Comparison of ENCODE assay signal across 32 cellular contexts in the genomic region with DNA sequence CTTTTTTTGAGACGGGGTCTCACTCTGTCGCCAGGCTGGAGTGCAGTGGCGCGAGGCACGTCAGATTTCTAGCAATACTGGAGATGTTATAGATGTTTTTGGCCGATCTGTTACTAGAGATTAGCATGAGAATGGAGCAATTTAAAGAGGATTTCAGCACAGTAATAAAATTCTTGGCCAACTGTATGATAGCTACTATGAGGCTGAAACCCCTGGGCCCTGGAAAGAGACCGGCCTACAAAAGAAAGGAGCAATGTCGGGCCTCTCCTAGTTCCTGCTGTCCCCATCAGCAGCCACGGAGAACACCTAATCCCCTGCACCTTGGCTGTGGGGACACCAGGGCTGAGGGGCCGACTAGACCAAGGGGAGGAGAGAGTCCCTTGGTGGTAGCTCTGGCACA.
"Had no signal": no experiment of that assay in that cellular context is flagged by ENCODE, and none has a peak within 500 bp of the region (broad histone marks: within the 10 kb centered on the region; RNA-seq: fewer than 3 reads in every experiment).

No MANE protein-coding gene starts in this region.

- H3K9me3 ChIP-seq: adrenal gland, body of pancreas, breast epithelium had no signal

- H3K36me3 ChIP-seq: breast epithelium had no signal

- H3K9me3 Mint-ChIP-seq: activated B cell treated with CpG ODN at 0.5 μM for 24 hours; activated CD4-positive, alpha-beta memory T cell treated with anti-CD3 and anti-CD28 coated beads for 36 hours; activated CD4-positive, alpha-beta T cell treated with anti-CD3 and anti-CD28 coated beads, Interleukin-2, amount 10 ng/mL, durations not matched to agents 24 days and 14 days; activated CD8-positive, alpha-beta T cell treated with anti-CD3 and anti-CD28 coated beads for 36 hours; activated naive CD4-positive, alpha-beta T cell treated with anti-CD3 and anti-CD28 coated beads for 36 hours; activated naive CD4-positive, alpha-beta T cell treated with anti-CD3 and anti-CD28 coated beads, Interleukin-2, amount 50 U/mL, for 72 hours; activated naive CD8-positive, alpha-beta T cell treated with anti-CD3 and anti-CD28 coated beads for 36 hours; activated T-helper 1 cell treated with anti-CD3 and anti-CD28 coated beads, Interleukin-12 subunit alpha, Interleukin-12 subunit beta, Interleukin-2, Interleukin-4 antibody, amounts not matched to agents 30 ng/mL and 10 ng/mL and 1 ng/mL, durations not matched to agents 14 hours and 24 hours and 36 hours; activated T-helper 17 cell treated with anti-CD3 and anti-CD28 coated beads, Interleukin-2, amount 50 U/mL, for 72 hours; T-helper 2 cell treated with Interferon-gamma antibody and Interleukin-4, amounts not matched to agents 5 μg/mL and 100 μg/mL, for 36 hours had no signal

- H3K27me3 ChIP-seq: adrenal gland, body of pancreas, brain microvascular endothelial cell, breast epithelium had no signal

- H3K27ac ChIP-seq: adrenal gland, body of pancreas, brain microvascular endothelial cell, breast epithelium, VCaP had no signal

- H3K27me3 Mint-ChIP-seq: activated B cell treated with CpG ODN at 0.5 μM for 24 hours; activated CD4-positive, alpha-beta memory T cell treated with anti-CD3 and anti-CD28 coated beads for 36 hours; activated CD4-positive, alpha-beta T cell treated with anti-CD3 and anti-CD28 coated beads, Interleukin-2, amount 10 ng/mL, durations not matched to agents 24 days and 14 days; activated CD8-positive, alpha-beta T cell treated with anti-CD3 and anti-CD28 coated beads for 36 hours; activated naive CD8-positive, alpha-beta T cell treated with anti-CD3 and anti-CD28 coated beads for 36 hours; activated T-helper 17 cell treated with anti-CD3 and anti-CD28 coated beads, Interleukin-2, amount 50 U/mL, for 72 hours had no signal

- H3K4me3 Mint-ChIP-seq: activated B cell treated with CpG ODN at 0.5 μM for 24 hours; activated CD4-positive, alpha-beta memory T cell treated with anti-CD3 and anti-CD28 coated beads for 36 hours; activated CD4-positive, alpha-beta T cell treated with anti-CD3 and anti-CD28 coated beads, Interleukin-2, amount 10 ng/mL, durations not matched to agents 24 days and 14 days; activated CD8-positive, alpha-beta T cell treated with anti-CD3 and anti-CD28 coated beads for 36 hours; activated naive CD4-positive, alpha-beta T cell treated with anti-CD3 and anti-CD28 coated beads for 36 hours; activated naive CD8-positive, alpha-beta T cell treated with anti-CD3 and anti-CD28 coated beads for 36 hours; activated T-helper 1 cell treated with anti-CD3 and anti-CD28 coated beads, Interleukin-12 subunit alpha, Interleukin-12 subunit beta, Interleukin-2, Interleukin-4 antibody, amounts not matched to agents 30 ng/mL and 10 ng/mL and 1 ng/mL, durations not matched to agents 14 hours and 24 hours and 36 hours; activated T-helper 17 cell treated with anti-CD3 and anti-CD28 coated beads, Interleukin-2, amount 50 U/mL, for 72 hours; T-helper 2 cell treated with Interferon-gamma antibody and Interleukin-4, amounts not matched to agents 5 μg/mL and 100 μg/mL, for 36 hours had no signal

- H3K4me3 ChIP-seq: adrenal gland, body of pancreas, breast epithelium had no signal

- H3K4me1 ChIP-seq: breast epithelium had no signal

- H3K27ac Mint-ChIP-seq: activated B cell treated with CpG ODN at 0.5 μM for 24 hours; activated CD4-positive, alpha-beta memory T cell treated with anti-CD3 and anti-CD28 coated beads for 36 hours; activated CD4-positive, alpha-beta T cell treated with anti-CD3 and anti-CD28 coated beads, Interleukin-2, amount 10 ng/mL, durations not matched to agents 24 days and 14 days; activated CD8-positive, alpha-beta T cell treated with anti-CD3 and anti-CD28 coated beads for 36 hours; activated naive CD4-positive, alpha-beta T cell treated with anti-CD3 and anti-CD28 coated beads for 36 hours; activated naive CD8-positive, alpha-beta T cell treated with anti-CD3 and anti-CD28 coated beads for 36 hours; activated T-helper 1 cell treated with anti-CD3 and anti-CD28 coated beads, Interleukin-12 subunit alpha, Interleukin-12 subunit beta, Interleukin-2, Interleukin-4 antibody, amounts not matched to agents 30 ng/mL and 10 ng/mL and 1 ng/mL, durations not matched to agents 14 hours and 24 hours and 36 hours; activated T-helper 17 cell treated with anti-CD3 and anti-CD28 coated beads, Interleukin-2, amount 50 U/mL, for 72 hours; T-helper 2 cell treated with Interferon-gamma antibody and Interleukin-4, amounts not matched to agents 5 μg/mL and 100 μg/mL, for 36 hours had no signal

- DNase-seq: activated B cell treated with CpG ODN at 0.5 μM for 24 hours; activated CD4-positive, alpha-beta memory T cell treated with anti-CD3 and anti-CD28 coated beads for 36 hours; activated CD4-positive, alpha-beta T cell treated with anti-CD3 and anti-CD28 coated beads for 4 hours; activated CD4-positive, alpha-beta T cell treated with anti-CD3 and anti-CD28 coated beads, Interleukin-2, amount 10 ng/mL, durations not matched to agents 24 days and 14 days; activated CD4-positive, alpha-beta T cell treated with anti-CD3 and anti-CD28 coated beads, Interleukin-2, amount 50 U/mL, for 1 hour; activated CD4-positive, alpha-beta T cell treated with anti-CD3 and anti-CD28 coated beads, Interleukin-2, amount 50 U/mL, for 4 hours; activated CD4-positive, CD25-positive, alpha-beta regulatory T cell treated with anti-CD3 and anti-CD28 coated beads, Interleukin-2, amount 50 U/mL, for 72 hours; activated CD8-positive, alpha-beta memory T cell treated with anti-CD3 and anti-CD28 coated beads, Interleukin-2, amount 50 U/mL, for 4 hours; activated CD8-positive, alpha-beta T cell treated with anti-CD3 and anti-CD28 coated beads for 36 hours; activated effector memory CD4-positive, alpha-beta T cell treated with anti-CD3 and anti-CD28 coated beads, Interleukin-2, amount 50 U/mL, for 16 hours; activated gamma-delta T cell treated with Interleukin-2 at 50 U/mL for 16 hours; activated naive CD4-positive, alpha-beta T cell; activated naive CD4-positive, alpha-beta T cell treated with anti-CD3 and anti-CD28 coated beads for 36 hours; activated naive CD4-positive, alpha-beta T cell treated with anti-CD3 and anti-CD28 coated beads, Interleukin-2, amount 50 U/mL, for 16 hours; activated naive CD8-positive, alpha-beta T cell treated with anti-CD3 and anti-CD28 coated beads for 36 hours; activated T-cell treated with anti-CD3 and anti-CD28 coated beads for 4 hours; activated T-cell treated with anti-CD3 and anti-CD28 coated beads, Interleukin-2, amount 50 U/mL, for 1 hour; activated T-cell treated with anti-CD3 and anti-CD28 coated beads, Interleukin-2, amount 50 U/mL, for 48 hours; adrenal gland; amniotic stem cell; aorta; body of pancreas; brain microvascular endothelial cell; central memory CD4-positive, alpha-beta T cell; T-helper 2 cell; T-helper 9 cell had no signal
